Comparison of ENCODE assay signal across 8 cellular contexts in genomic region chr6:111482959-111483735, GRCh38.
DNase-seq lines count a peak whose midpoint lies in the region; ATAC-seq and TF ChIP-seq lines count a peak whose summit lies in the region.

REV3L (minus strand) TSS chr6:111483218; CDS start chr6:111482888, 330 bp downstream.

- H3K4me3 ChIP-seq in effector memory CD4-positive, alpha-beta T cell (ENCODE audit: insufficient read depth, low read depth, low read length, poor library complexity, severe bottlenecking) = peak within 1 kb of the TSS; percentile 97

- ATAC-seq in GM19351 (IDR thresholded peaks at IDR 0.05; ENCODE audit: unreplicated experiment) = peak; percentile 31
- ATAC-seq in HG03520 (IDR thresholded peaks at IDR 0.05; ENCODE audit: unreplicated experiment) = peak; percentile 23
- peak; percentile 54 for ATAC-seq in memory B cell (ENCODE audit: low read depth)

- H3K4me1 ChIP-seq in effector memory CD4-positive, alpha-beta T cell (ENCODE audit: control insufficient read depth, insufficient read depth, low read length, poor library complexity, severe bottlenecking) = peaks cover 15% of the 10 kb centered on the region

- H3K4me3 Mint-ChIP-seq in memory B cell = peak within 1 kb of the TSS; percentile 94

- H3K4me1 Mint-ChIP-seq in memory B cell = peaks cover 37% of the 10 kb centered on the region

- H3K9me3 ChIP-seq in effector memory CD4-positive, alpha-beta T cell (ENCODE audit: control insufficient read depth, low read length) = no peaks in the 10 kb centered on the region

- no peaks in the 10 kb centered on the region for H3K27me3 ChIP-seq in effector memory CD4-positive, alpha-beta T cell (replicated peaks; ENCODE audit: control insufficient read depth, insufficient read depth, low read length, poor library complexity, severe bottlenecking)

- H3K27ac ChIP-seq in C4-2B = peak within 1 kb of the TSS; percentile 86
- peak within 1 kb of the TSS; percentile 98 for H3K27ac ChIP-seq in effector memory CD4-positive, alpha-beta T cell (ENCODE audit: insufficient read depth, low read length, poor library complexity, severe bottlenecking)

- peak within 1 kb of the TSS; percentile 99 for H3K27ac Mint-ChIP-seq in memory B cell

- DNase-seq in NK-92 (lab: John Stamatoyannopoulos, UW; ENCODE audit: unreplicated experiment) (peak; percentile 25), memory B cell (ENCODE audit: low spot score in 2 of 2) (peak; percentile 86)
- peak; percentile 93 for DNase-seq in activated CD8-positive, alpha-beta memory T cell treated with anti-CD3 and anti-CD28 coated beads for 24 hours
- DNase-seq in effector memory CD4-positive, alpha-beta T cell = peak; percentile 81 to 82 (median 82)
- peak; percentile 79 for DNase-seq in stimulated activated CD8-positive, alpha-beta memory T cell treated with anti-CD3 and anti-CD28 coated beads, Interleukin-12 subunit alpha, Interleukin-12 subunit beta, amount 100 ng/mL, for 24 hours (ENCODE audit: extremely low read depth)

- TF ChIP-seq CTCF in C4-2B (conservative IDR thresholded peaks at IDR 0.05) = no peak

- no peaks in the 10 kb centered on the region for H3K36me3 Mint-ChIP-seq in memory B cell

- no peaks in the 10 kb centered on the region for H3K27me3 Mint-ChIP-seq in memory B cell

- H3K9me3 Mint-ChIP-seq in memory B cell = no peaks in the 10 kb centered on the region

- no peaks in the 10 kb centered on the region for H3K36me3 ChIP-seq in effector memory CD4-positive, alpha-beta T cell (ENCODE audit: control insufficient read depth, insufficient read depth, low read length)

Comparison
In these comparisons a context has a peak if more than half of its experiments do, and no peak if none do; other contexts are left out.
1. Peak in every context shown above with its lines: DNase-seq, ATAC-seq, H3K4me3 ChIP-seq and H3K27ac ChIP-seq.
2. DNase-seq: peak in every context shown above with its lines; median percentile 93 in activated CD8-positive, alpha-beta memory T cell treated with anti-CD3 and anti-CD28 coated beads for 24 hours; 86 in memory B cell; 82 in effector memory CD4-positive, alpha-beta T cell; 79 in stimulated activated CD8-positive, alpha-beta memory T cell treated with anti-CD3 and anti-CD28 coated beads, Interleukin-12 subunit alpha, Interleukin-12 subunit beta, amount 100 ng/mL, for 24 hours; 25 in NK-92.